ENCODE assay signal across 8 cellular contexts in the genomic region with DNA sequence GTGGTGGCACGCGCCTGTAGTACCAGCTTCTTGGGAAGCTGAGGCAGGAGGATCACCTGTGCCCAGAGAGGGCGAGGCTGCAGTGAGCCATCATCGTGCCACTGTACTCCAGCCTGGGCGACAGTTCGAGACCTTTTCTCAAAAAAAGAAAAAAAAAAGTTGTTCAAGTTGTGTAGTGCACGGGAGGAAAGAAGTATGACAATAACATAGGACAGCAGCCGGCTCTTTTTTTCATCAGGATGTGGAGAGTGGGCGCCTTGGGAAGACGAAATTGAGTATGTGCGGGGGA. TPM values are rescaled to one million over a fixed set of nuclear protein-coding genes. Genes with fewer than 3 reads are reported as not detected.
DNase-seq lines count a peak whose midpoint lies in the region; ATAC-seq and TF ChIP-seq lines count a peak whose summit lies in the region.

No MANE protein-coding gene starts in this region.

- peak overlapping the region; percentile 76 for H3K4me2 ChIP-seq in mammary epithelial cell (ENCODE audit: insufficient read depth, low read depth, low read length)

- peaks cover 6 to 70% (median 31%) of the 10 kb centered on the region in 12 donors for H3K4me1 ChIP-seq in heart left ventricle
- H3K4me1 ChIP-seq in mammary epithelial cell (ENCODE audit: insufficient read depth, low read length) = peaks cover 19% of the 10 kb centered on the region
- H3K4me1 ChIP-seq in mucosa of rectum (ENCODE audit: control insufficient read depth in 2 of 2, insufficient read depth in 2 of 2, low read length in 2 of 2) = peaks cover 11 to 22% of the 10 kb centered on the region in 2 donors
- peaks cover 44% of the 10 kb centered on the region for H3K4me1 ChIP-seq in vagina

- intact Hi-C loops in heart left ventricle (cut with DNase I) (loop anchor here in 7 of 10 donors (1.0 to 5.0 kb wide), 6 partner anchors 19 to 37 kb away; partner anchors contain the start of gene PCBP1 (in 6 of the 7)), left cardiac atrium (cut with DNase I) (loop anchor here (1.0 to 5.0 kb wide), 2 partner anchors 19 to 36 kb away; partner anchors contain the start of gene PCBP1 (in 1 of the 2)), mammary epithelial cell (cut with micrococcal nuclease) (loop anchor here (1.0 to 5.0 kb wide), 2 partner anchors 19 to 36 kb away; partner anchors contain the start of gene PCBP1), vagina (cut with DNase I) (no loop called here)

- peak overlapping the region; percentile 97 to 100 (median 99) for H3K27ac ChIP-seq in heart left ventricle
- no peak overlapping the region for H3K27ac ChIP-seq in mammary epithelial cell (ENCODE audit: insufficient read depth, low read depth, low read length)
- H3K27ac ChIP-seq in mucosa of rectum (ENCODE audit: low read depth in 2 of 2, low read length in 2 of 2) = peak overlapping the region; percentile 98 to 99
- H3K27ac ChIP-seq in vagina = peak overlapping the region; percentile 100

- ATAC-seq in heart left ventricle = no peak
- ATAC-seq in left cardiac atrium = no peak

- H3K9ac ChIP-seq in mammary epithelial cell (ENCODE audit: insufficient read depth, low read length) (no peak overlapping the region), mucosa of rectum (ENCODE audit: low read depth in 1 of 2, low read length in 2 of 2) (peak overlapping the region; percentile 98 to 99)

- in situ Hi-C loops in mammary epithelial cell (cut with MboI; ENCODE audit: low sequenced_read_pairs in 2 of 2) = no loop called here

- no peaks in the 10 kb centered on the region for H4K20me1 ChIP-seq in mammary epithelial cell (ENCODE audit: insufficient read depth, low read length)

- TF ChIP-seq POLR2A in heart left ventricle (IDR thresholded peaks at IDR 0.05) = no peak
- no peak for TF ChIP-seq POLR2A in vagina (IDR thresholded peaks at IDR 0.05)

- CTCF ChIA-PET in mammary epithelial cell (lab: Charles Lee; ENCODE audit: low non-redundant PET) = no interaction called here

- H3K4me3 ChIP-seq in heart left ventricle (peak overlapping the region; percentile 21 to 76 (median 62)), mammary epithelial cell (replicated peaks in 1 of 3; ENCODE audit: insufficient read depth in 1 of 3, low read depth in 2 of 3, low read length in 3 of 3) (peak overlapping the region in 1 of 3 experiments; percentile 57), mucosa of rectum (ENCODE audit: low read length in 2 of 2) (peak overlapping the region; percentile 92 to 96), vagina (peak overlapping the region; percentile 65 to 68)

- dilution Hi-C loops in mammary epithelial cell (cut with HindIII; ENCODE audit: low sequenced_read_pairs) = no loop called here

- DNase-seq in heart left ventricle (no peak), left cardiac atrium (no peak), mammary epithelial cell (no peak), vagina (ENCODE audit: extremely low spot score in 2 of 2) (no peak), kidney glomerular epithelial cell (lab: John Stamatoyannopoulos, UW) (no peak), COLO829 (ENCODE audit: low spot score) (no peak), NCI-H524 (lab: John Stamatoyannopoulos, UW) (no peak)

- H3K9me3 ChIP-seq in heart left ventricle (no peaks in the 10 kb centered on the region), mammary epithelial cell (replicated peaks; ENCODE audit: insufficient read depth, low read length) (no peaks in the 10 kb centered on the region), mucosa of rectum (ENCODE audit: control insufficient read depth in 2 of 2, low read length in 2 of 2) (no peaks in the 10 kb centered on the region), vagina (no peaks in the 10 kb centered on the region)

- TF ChIP-seq CTCF in heart left ventricle (IDR thresholded peaks at IDR 0.05) = no peak
- TF ChIP-seq CTCF in mammary epithelial cell (conservative IDR thresholded peaks at IDR 0.05 in 1 of 2, IDR thresholded peaks at IDR 0.05 in 1 of 2; ENCODE audit: extremely low read depth in 1 of 2, insufficient read depth in 1 of 2, low read depth in 1 of 2, low read length in 2 of 2) = no peak
- no peak for TF ChIP-seq CTCF in vagina (IDR thresholded peaks at IDR 0.05)

- BruUV-seq in mammary epithelial cell (replicated peaks; lab: Mats Ljungman, UMichigan) = no TSS peak

- 20 to 29% (median 27%) methylated on average over 11 of the region's 11 CpGs for WGBS in heart left ventricle, 4 donors
- WGBS in mammary epithelial cell (ENCODE audit: low coverage, missing lambda C conversion rate) = 50% methylated on average over 10 of the region's 11 CpGs

- H3K79me2 ChIP-seq in mammary epithelial cell (ENCODE audit: insufficient read depth, low read length) = no peaks in the 10 kb centered on the region

- H3K36me3 ChIP-seq in heart left ventricle = no peaks in the 10 kb centered on the region
- no peaks in the 10 kb centered on the region for H3K36me3 ChIP-seq in mammary epithelial cell (ENCODE audit: insufficient read depth, low read length)
- no peaks in the 10 kb centered on the region for H3K36me3 ChIP-seq in mucosa of rectum (ENCODE audit: control insufficient read depth in 2 of 2, insufficient read depth in 2 of 2, low read length in 2 of 2)
- H3K36me3 ChIP-seq in vagina = no peaks in the 10 kb centered on the region

- H3K27me3 ChIP-seq in heart left ventricle (no peaks in the 10 kb centered on the region), mammary epithelial cell (ENCODE audit: insufficient read depth, low read length) (no peaks in the 10 kb centered on the region), mucosa of rectum (ENCODE audit: control insufficient read depth in 2 of 2, insufficient read depth in 2 of 2, low read length in 2 of 2) (no peaks in the 10 kb centered on the region), vagina (no peaks in the 10 kb centered on the region)

- peak overlapping the region; percentile 99 for H2AFZ ChIP-seq in mammary epithelial cell (ENCODE audit: low read depth, low read length)

RNA-seq across cellular contexts. Expression of gene PCBP1, which starts 36.5 kb away (rescaled TPM):
- total RNA-seq in heart left ventricle (100 to 1,000 TPM; 106 to 274 (median 199) TPM), left cardiac atrium (100 to 1,000 TPM; 230 to 248 TPM), mammary epithelial cell (100 to 1,000 TPM in 1 of 2 donors, 10 to 100 TPM in 1; 47.2 to 258 TPM), vagina (210 TPM)
- polyA plus RNA-seq in heart left ventricle (100 to 1,000 TPM; 212 to 296 TPM), mammary epithelial cell (128 TPM)
- polyA minus RNA-seq in mammary epithelial cell = 119 TPM
